8 cellular contexts compared by ENCODE assay signal in the genomic region with DNA sequence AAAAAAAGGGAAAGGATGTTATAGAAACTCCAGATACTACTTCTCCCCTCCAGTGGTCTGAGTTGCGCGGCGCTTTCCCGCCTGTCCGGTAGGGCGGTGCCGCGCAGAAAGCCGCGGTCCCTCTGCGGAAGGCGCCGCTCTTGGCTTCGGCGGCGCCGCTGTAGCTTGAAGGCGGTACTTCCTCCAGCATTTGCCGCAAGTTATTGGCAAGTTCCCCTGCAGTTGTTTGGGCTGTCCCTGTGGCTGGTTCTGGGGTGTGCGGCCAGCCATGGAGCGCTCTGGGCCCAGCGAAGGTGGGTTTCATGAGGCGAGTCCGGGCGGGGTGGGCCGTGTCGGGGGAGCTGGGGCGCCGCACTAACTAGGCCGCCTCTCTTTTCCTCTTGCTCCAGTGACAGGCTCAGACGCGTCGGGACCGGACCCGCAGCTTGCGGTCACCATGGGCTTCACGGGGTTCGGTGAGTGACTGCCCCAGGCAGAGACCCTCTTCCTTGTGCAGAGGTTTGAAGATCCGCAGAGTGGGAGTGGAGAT. TPM values are rescaled to one million over a fixed set of nuclear protein-coding genes. Genes with fewer than 3 reads are reported as not detected.
DNase-seq lines count a peak whose midpoint lies in the region; ATAC-seq and TF ChIP-seq lines count a peak whose summit lies in the region.
"Not testable (repeated sequence)": the region's sequence is repeated elsewhere in the genome, so short reads cannot be mapped to it uniquely, and the experiment has no call there.

A gene (plus strand): TSS at position 219 of the 529 bp plus-strand sequence. CDS start 50 bp downstream, at position 269.

- peak within 1 kb of the TSS; percentile 83 to 92 (median 89) for H3K4me3 ChIP-seq in liver (ENCODE audit: low read depth in 1 of 3, low read length in 3 of 3)

- H3K27me3 ChIP-seq in liver (ENCODE audit: control insufficient read depth in 4 of 4, insufficient read depth in 4 of 4, low read length in 3 of 4) = not testable (repeated sequence)

- peak within 1 kb of the TSS; percentile 47 to 86 for H3K9ac ChIP-seq in liver (ENCODE audit: low read depth in 1 of 2, low read length in 2 of 2)

- peak; percentile 8 to 37 for TF ChIP-seq RAD21 in liver (IDR thresholded peaks at IDR 0.05)

- not testable (repeated sequence) for H3K36me3 ChIP-seq in liver (ENCODE audit: control insufficient read depth in 4 of 4, insufficient read depth in 3 of 4, low read depth in 1 of 4, low read length in 3 of 4)

- ATAC-seq in GM19328 (IDR thresholded peaks at IDR 0.05; ENCODE audit: unreplicated experiment) (peak; percentile 99), HG03520 (IDR thresholded peaks at IDR 0.05; ENCODE audit: unreplicated experiment) (peak; percentile 97)

- DNase-seq in NCI-H69 (lab: John Stamatoyannopoulos, UW) (peak; percentile 95), dermis blood vessel endothelial cell (peak; percentile 93)
- DNase-seq in activated CD4-positive, alpha-beta T cell treated with anti-CD3 and anti-CD28 coated beads, Interleukin-2, amount 50 U/mL, for 1 hour = peak; percentile 76
- DNase-seq in stimulated activated CD4-positive, alpha-beta T cell treated with anti-CD3 and anti-CD28 coated beads, Interleukin-4, amount 100 ng/mL, for 24 hours = peak; percentile 82

- not testable (repeated sequence) for H3K4me1 ChIP-seq in liver (ENCODE audit: control insufficient read depth in 4 of 4, insufficient read depth in 4 of 4, low read length in 3 of 4)

- WGBS in liver = under 1% methylated on average over 39 of the region's 39 CpGs

- not testable (repeated sequence) for H3K9me3 ChIP-seq in liver (ENCODE audit: control insufficient read depth in 4 of 4, low read length in 3 of 4)

- H3K27ac ChIP-seq in C4-2B = peak within 1 kb of the TSS; percentile 51
- H3K27ac ChIP-seq in liver (ENCODE audit: low read depth in 1 of 2, low read length in 2 of 2) = peak within 1 kb of the TSS; percentile 25 to 28

- TF ChIP-seq CTCF in C4-2B (conservative IDR thresholded peaks at IDR 0.05) (peak; percentile 76), liver (IDR thresholded peaks at IDR 0.05; ENCODE audit: low read depth, low read length, missing input control) (peak; percentile 70)

TF ChIP-seq in liver, 16 proteins besides CTCF, POLR2A, EP300 and RAD21:
- TF ChIP-seq EGR1 (IDR thresholded peaks at IDR 0.05; ENCODE audit: low read depth in 2 of 2) (peak; percentile 41 to 48), SP1 (IDR thresholded peaks at IDR 0.05) (peak; percentile 49), TAF1 (conservative IDR thresholded peaks at IDR 0.05) (peak; percentile 80), YY1 (IDR thresholded peaks at IDR 0.05) (peak; percentile 82), GABPA (IDR thresholded peaks at IDR 0.05 in 1 of 2, conservative IDR thresholded peaks at IDR 0.05 in 1 of 2) (peak; percentile 36 to 96)
- TF ChIP-seq, protein P1, sequence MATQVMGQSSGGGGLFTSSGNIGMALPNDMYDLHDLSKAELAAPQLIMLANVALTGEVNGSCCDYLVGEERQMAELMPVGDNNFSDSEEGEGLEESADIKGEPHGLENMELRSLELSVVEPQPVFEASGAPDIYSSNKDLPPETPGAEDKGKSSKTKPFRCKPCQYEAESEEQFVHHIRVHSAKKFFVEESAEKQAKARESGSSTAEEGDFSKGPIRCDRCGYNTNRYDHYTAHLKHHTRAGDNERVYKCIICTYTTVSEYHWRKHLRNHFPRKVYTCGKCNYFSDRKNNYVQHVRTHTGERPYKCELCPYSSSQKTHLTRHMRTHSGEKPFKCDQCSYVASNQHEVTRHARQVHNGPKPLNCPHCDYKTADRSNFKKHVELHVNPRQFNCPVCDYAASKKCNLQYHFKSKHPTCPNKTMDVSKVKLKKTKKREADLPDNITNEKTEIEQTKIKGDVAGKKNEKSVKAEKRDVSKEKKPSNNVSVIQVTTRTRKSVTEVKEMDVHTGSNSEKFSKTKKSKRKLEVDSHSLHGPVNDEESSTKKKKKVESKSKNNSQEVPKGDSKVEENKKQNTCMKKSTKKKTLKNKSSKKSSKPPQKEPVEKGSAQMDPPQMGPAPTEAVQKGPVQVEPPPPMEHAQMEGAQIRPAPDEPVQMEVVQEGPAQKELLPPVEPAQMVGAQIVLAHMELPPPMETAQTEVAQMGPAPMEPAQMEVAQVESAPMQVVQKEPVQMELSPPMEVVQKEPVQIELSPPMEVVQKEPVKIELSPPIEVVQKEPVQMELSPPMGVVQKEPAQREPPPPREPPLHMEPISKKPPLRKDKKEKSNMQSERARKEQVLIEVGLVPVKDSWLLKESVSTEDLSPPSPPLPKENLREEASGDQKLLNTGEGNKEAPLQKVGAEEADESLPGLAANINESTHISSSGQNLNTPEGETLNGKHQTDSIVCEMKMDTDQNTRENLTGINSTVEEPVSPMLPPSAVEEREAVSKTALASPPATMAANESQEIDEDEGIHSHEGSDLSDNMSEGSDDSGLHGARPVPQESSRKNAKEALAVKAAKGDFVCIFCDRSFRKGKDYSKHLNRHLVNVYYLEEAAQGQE (IDR thresholded peaks at IDR 0.05) = peak; percentile 87
- TF ChIP-seq, protein P2, sequence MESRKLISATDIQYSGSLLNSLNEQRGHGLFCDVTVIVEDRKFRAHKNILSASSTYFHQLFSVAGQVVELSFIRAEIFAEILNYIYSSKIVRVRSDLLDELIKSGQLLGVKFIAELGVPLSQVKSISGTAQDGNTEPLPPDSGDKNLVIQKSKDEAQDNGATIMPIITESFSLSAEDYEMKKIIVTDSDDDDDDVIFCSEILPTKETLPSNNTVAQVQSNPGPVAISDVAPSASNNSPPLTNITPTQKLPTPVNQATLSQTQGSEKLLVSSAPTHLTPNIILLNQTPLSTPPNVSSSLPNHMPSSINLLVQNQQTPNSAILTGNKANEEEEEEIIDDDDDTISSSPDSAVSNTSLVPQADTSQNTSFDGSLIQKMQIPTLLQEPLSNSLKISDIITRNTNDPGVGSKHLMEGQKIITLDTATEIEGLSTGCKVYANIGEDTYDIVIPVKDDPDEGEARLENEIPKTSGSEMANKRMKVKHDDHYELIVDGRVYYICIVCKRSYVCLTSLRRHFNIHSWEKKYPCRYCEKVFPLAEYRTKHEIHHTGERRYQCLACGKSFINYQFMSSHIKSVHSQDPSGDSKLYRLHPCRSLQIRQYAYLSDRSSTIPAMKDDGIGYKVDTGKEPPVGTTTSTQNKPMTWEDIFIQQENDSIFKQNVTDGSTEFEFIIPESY (IDR thresholded peaks at IDR 0.05) = peak; percentile 15
- TF ChIP-seq, protein P3, sequence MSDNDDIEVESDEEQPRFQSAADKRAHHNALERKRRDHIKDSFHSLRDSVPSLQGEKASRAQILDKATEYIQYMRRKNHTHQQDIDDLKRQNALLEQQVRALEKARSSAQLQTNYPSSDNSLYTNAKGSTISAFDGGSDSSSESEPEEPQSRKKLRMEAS (IDR thresholded peaks at IDR 0.05) = peak; percentile 42

RNA-seq across cellular contexts. Expression of the gene that starts here (rescaled TPM):
- total RNA-seq in dermis blood vessel endothelial cell (34.5 and 41.8 TPM in 2 replicates), liver (10 to 100 TPM; 11.3 to 17.7 TPM)
- 10 to 100 TPM in 1 of 2 donors, 1 to 10 TPM in 1; 4.0 to 17.7 TPM for polyA plus RNA-seq in liver

Comparison
In these comparisons a context has a peak if more than half of its experiments do, and no peak if none do; other contexts are left out.
1. Peak in every context shown above with its lines: DNase-seq, ATAC-seq, H3K4me3 ChIP-seq and H3K27ac ChIP-seq.